8 cellular contexts compared by ENCODE assay signal in genomic region chr1:160375788-160376524, GRCh38. TPM values are rescaled to one million over a fixed set of nuclear protein-coding genes. Genes with fewer than 3 reads are reported as not detected.
A peak's percentile ranks its signal among the peaks of the same experiment; 100 is the strongest.
DNase-seq lines count a peak whose midpoint lies in the region; ATAC-seq and TF ChIP-seq lines count a peak whose summit lies in the region.

No MANE protein-coding gene starts in this region.

- peak overlapping the region; percentile 40 for H2BK120ac ChIP-seq in neuronal stem cell (ENCODE audit: low read depth, low read length)

- no peak overlapping the region for H3K4ac ChIP-seq in neuronal stem cell (ENCODE audit: low read length)

- H3K79me1 ChIP-seq in neuronal stem cell (ENCODE audit: low read depth, low read length), result no peaks in the 10 kb centered on the region

- CTCF ChIA-PET in PC-3 (lab: Charles Lee), result interaction anchor here (0.6 to 3.1 kb wide), 5 partner anchors 13 to 483 kb away, joined by 3 to 19 read pairs (median 4); no protein-coding TSS in a partner anchor

- H2AK5ac ChIP-seq in neuronal stem cell (ENCODE audit: low read depth, low read length), result no peak overlapping the region

- H3K9me2 ChIP-seq in PC-3 (replicated peaks; ENCODE audit: low read length), result no peaks in the 10 kb centered on the region

- H3K79me2 ChIP-seq in PC-3 (ENCODE audit: low read length), result no peaks in the 10 kb centered on the region

- peak overlapping the region; percentile 2 for H2BK5ac ChIP-seq in neuronal stem cell (ENCODE audit: low read length)

- intact Hi-C loops in PC-3 (cut with micrococcal nuclease), result loop anchor here (1.0 kb wide), 2 partner anchors 22 to 275 kb away; no protein-coding TSS in a partner anchor

- H3K36me3 ChIP-seq in neuronal stem cell (replicated peaks in 1 of 2; ENCODE audit: control insufficient read depth in 2 of 2, insufficient read depth in 2 of 2, low read length in 2 of 2) (no peaks in the 10 kb centered on the region), PC-3 (ENCODE audit: low read depth, low read length) (no peaks in the 10 kb centered on the region)

- no peak overlapping the region for H4K8ac ChIP-seq in neuronal stem cell (ENCODE audit: low read depth, low read length)

- no peaks in the 10 kb centered on the region for H4K20me1 ChIP-seq in PC-3 (ENCODE audit: low read length)

- H3K9ac ChIP-seq in neuronal stem cell (ENCODE audit: low read depth, low read length, poor library complexity) (no peak overlapping the region), PC-3 (ENCODE audit: low read length) (no peak overlapping the region)

- peak overlapping the region; percentile 79 for H2AFZ ChIP-seq in neuronal stem cell (ENCODE audit: low read length)
- H2AFZ ChIP-seq in PC-3 (ENCODE audit: low read length), result no peak overlapping the region

- ATAC-seq in PC-3, result no peak

- H2BK15ac ChIP-seq in neuronal stem cell (ENCODE audit: low read length), result no peak overlapping the region

- BruUV-seq in PC-3 (replicated peaks; lab: Mats Ljungman, UMichigan), result no TSS peak

- no peak overlapping the region for H4K91ac ChIP-seq in neuronal stem cell (ENCODE audit: low read depth, low read length, poor library complexity)

- DNase-seq in NCI-H2227 treated with DMSO at 0.1 percent for 48 hours (lab: John Stamatoyannopoulos, UW) (peak; percentile 5), NCI-H2227 (lab: John Stamatoyannopoulos, UW; ENCODE audit: unreplicated experiment) (no peak), NCI-H69 (lab: John Stamatoyannopoulos, UW) (peak; percentile 73), ecto neural progenitor cell (ENCODE audit: low spot score) (peak; percentile 69), neuronal stem cell (ENCODE audit: low spot score) (peak; percentile 54), NCI-H2081 treated with DMSO at 0.1 percent for 48 hours (lab: John Stamatoyannopoulos, UW) (no peak), PC-3 (no peak)
- DNase-seq in effector CD8-positive, alpha-beta T cell (lab: John Stamatoyannopoulos, UW), result no peak

- H3F3A ChIP-seq in PC-3 (ENCODE audit: low read length, unreplicated experiment), result no peaks in the 10 kb centered on the region

- H3K4me1 ChIP-seq in neuronal stem cell (ENCODE audit: control insufficient read depth in 2 of 2, insufficient read depth in 1 of 2, low read depth in 1 of 2, low read length in 2 of 2), result peaks cover 21 to 26% of the 10 kb centered on the region in 2 donors
- H3K4me1 ChIP-seq in PC-3 (ENCODE audit: insufficient read depth, low read length), result peaks cover 7% of the 10 kb centered on the region; the same call in 1 of the 2 replicates

- peak overlapping the region; percentile 67 for H3K18ac ChIP-seq in neuronal stem cell (ENCODE audit: low read length)

- no peak for TF ChIP-seq CTCF in PC-3 (conservative IDR thresholded peaks at IDR 0.05; ENCODE audit: low read depth, low read length)

- no peaks in the 10 kb centered on the region for H3K9me3 ChIP-seq in neuronal stem cell (replicated peaks in 1 of 2; ENCODE audit: control insufficient read depth in 2 of 2, insufficient read depth in 1 of 2, low read depth in 1 of 2, low read length in 2 of 2)
- no peaks in the 10 kb centered on the region for H3K9me3 ChIP-seq in PC-3 (ENCODE audit: low read length)

- no peak overlapping the region for H2BK12ac ChIP-seq in neuronal stem cell (ENCODE audit: low read length)

- POLR2A ChIA-PET in PC-3 (lab: Charles Lee; ENCODE audit: unreplicated experiment), result no interaction called here

- H3K27ac ChIP-seq in neuronal stem cell (replicated peaks; ENCODE audit: low read length) (peak overlapping the region; percentile 91), PC-3 (ENCODE audit: low read length) (no peak overlapping the region)

- H3K27me3 ChIP-seq in neuronal stem cell (ENCODE audit: control insufficient read depth in 3 of 3, insufficient read depth in 3 of 3, low read depth in 1 of 3, low read length in 3 of 3) (no peaks in the 10 kb centered on the region), PC-3 (ENCODE audit: low read length) (no peaks in the 10 kb centered on the region)

- no peak overlapping the region for H3K14ac ChIP-seq in neuronal stem cell (ENCODE audit: low read length)

- no CpG with 5 or more reads among the region's 9 CpGs for WGBS in neuronal stem cell (ENCODE audit: extremely low coverage in 2 of 2, insufficient read length in 2 of 2, insufficient replicate concordance in 1 of 2), 2 donors

- no peak overlapping the region for H3K23ac ChIP-seq in neuronal stem cell (ENCODE audit: low read depth, low read length, poor library complexity)

- H3K4me2 ChIP-seq in neuronal stem cell (ENCODE audit: insufficient read depth, low read length, poor library complexity, severe bottlenecking), result no peak overlapping the region
- H3K4me2 ChIP-seq in PC-3 (ENCODE audit: low read length), result no peak overlapping the region

- H3K4me3 ChIP-seq in neuronal stem cell (ENCODE audit: low read length in 2 of 2) (peak overlapping the region in 1 of 2 donors; percentile 31), PC-3 (ENCODE audit: low read length) (no peak overlapping the region)

RNA-seq across cellular contexts. Expression of gene NHLH1, which starts 9.1 kb away (rescaled TPM):
- 1.0 TPM for polyA plus RNA-seq in neuronal stem cell (2013, experiment 1 of 2)
- 1.3 TPM for polyA plus RNA-seq in neuronal stem cell (2013, experiment 2 of 2)
- total RNA-seq in PC-3 (2014; rRNA removed), result not detected in 2 replicates

RNA-seq across cellular contexts. Expression of gene VANGL2, which starts 24.4 kb away (rescaled TPM):
- polyA plus RNA-seq in neuronal stem cell (2013, experiment 1 of 2), result 72.6 TPM
- polyA plus RNA-seq in neuronal stem cell (2013, experiment 2 of 2), result 74.1 TPM
- total RNA-seq in PC-3 (2014; rRNA removed), result 0.06 and 0.44 TPM in 2 replicates

RNA-seq across cellular contexts. Expression of gene NCSTN, which starts 32.8 kb away (rescaled TPM):
- 65.2 TPM for polyA plus RNA-seq in neuronal stem cell (2013, experiment 1 of 2)
- polyA plus RNA-seq in neuronal stem cell (2013, experiment 2 of 2), result 67.6 TPM
- 48.2 and 49.6 TPM in 2 replicates for total RNA-seq in PC-3 (2014; rRNA removed)

RNA-seq across cellular contexts. Expression of gene COPA, which starts 32.9 kb away (rescaled TPM):
- polyA plus RNA-seq in neuronal stem cell (2013, experiment 1 of 2), result 58.9 TPM
- polyA plus RNA-seq in neuronal stem cell (2013, experiment 2 of 2), result 60.0 TPM
- 141 and 142 TPM in 2 replicates for total RNA-seq in PC-3 (2014; rRNA removed)

Comparison
In these comparisons a context has a peak if more than half of its experiments do, and no peak if none do; other contexts are left out.
1. DNase-seq: peak in NCI-H2227 treated with DMSO at 0.1 percent for 48 hours (single experiment), NCI-H69 (single experiment), ecto neural progenitor cell (single experiment) and neuronal stem cell (single experiment); none in NCI-H2227 (single experiment), effector CD8-positive, alpha-beta T cell (single experiment), NCI-H2081 treated with DMSO at 0.1 percent for 48 hours (single experiment) and PC-3 (single experiment).